Comparison of ENCODE assay signal across 1 cellular context in the genomic region with DNA sequence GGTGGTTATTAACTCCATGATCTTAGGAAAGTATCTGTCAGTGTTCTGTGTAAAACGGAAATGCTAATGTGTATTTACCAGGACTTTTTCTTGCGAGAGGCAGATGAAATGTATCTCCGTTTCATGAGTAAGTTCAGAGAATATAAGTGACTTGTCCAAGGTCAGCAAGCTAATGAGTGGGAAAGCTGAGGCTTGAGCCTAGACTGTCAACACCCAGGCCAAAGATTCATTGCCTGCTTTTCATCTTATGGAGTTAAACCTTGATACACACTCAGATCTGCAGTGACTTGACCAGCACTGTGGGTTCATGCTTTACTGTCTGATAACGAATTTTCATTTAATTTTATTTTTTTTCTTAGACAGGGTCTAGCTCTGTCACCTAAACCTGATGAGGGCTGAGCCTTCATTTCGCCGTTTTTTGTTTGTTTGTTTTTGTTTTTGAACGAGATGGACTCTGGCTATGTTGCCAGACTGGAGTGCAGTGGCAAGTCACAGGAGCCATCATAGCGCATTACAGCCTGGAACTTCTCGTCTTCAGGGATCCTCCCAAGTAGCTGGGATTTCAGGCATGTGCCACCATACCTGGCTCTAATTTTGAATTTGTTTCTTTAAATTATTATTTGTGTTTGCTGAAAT.
TF ChIP-seq lines count a peak whose summit lies in the region.

No MANE protein-coding gene starts in this region.

TF ChIP-seq in HepG2, 621 proteins besides CTCF, POLR2A, EP300 and RAD21 (continues in another document):
- no peak for TF ChIP-seq HMG20B (CRISPR knock-in tag; conservative IDR thresholded peaks at IDR 0.05)
- TF ChIP-seq, protein P1, sequence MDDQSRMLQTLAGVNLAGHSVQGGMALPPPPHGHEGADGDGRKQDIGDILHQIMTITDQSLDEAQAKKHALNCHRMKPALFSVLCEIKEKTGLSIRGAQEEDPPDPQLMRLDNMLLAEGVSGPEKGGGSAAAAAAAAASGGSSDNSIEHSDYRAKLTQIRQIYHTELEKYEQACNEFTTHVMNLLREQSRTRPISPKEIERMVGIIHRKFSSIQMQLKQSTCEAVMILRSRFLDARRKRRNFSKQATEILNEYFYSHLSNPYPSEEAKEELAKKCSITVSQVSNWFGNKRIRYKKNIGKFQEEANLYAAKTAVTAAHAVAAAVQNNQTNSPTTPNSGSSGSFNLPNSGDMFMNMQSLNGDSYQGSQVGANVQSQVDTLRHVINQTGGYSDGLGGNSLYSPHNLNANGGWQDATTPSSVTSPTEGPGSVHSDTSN (CRISPR knock-in tag; IDR thresholded peaks at IDR 0.05; ENCODE audit: borderline replicate concordance): no peak
- no peak for TF ChIP-seq PHF20 (CRISPR knock-in tag; IDR thresholded peaks at IDR 0.05)
- TF ChIP-seq BRD4 (CRISPR knock-in tag; IDR thresholded peaks at IDR 0.05): no peak
- TF ChIP-seq PTBP1 (IDR thresholded peaks at IDR 0.05; ENCODE audit: low read depth, low read length, poor library complexity, severe bottlenecking): no peak
- no peak for TF ChIP-seq ZNF17 (CRISPR knock-in tag; IDR thresholded peaks at IDR 0.05)
- TF ChIP-seq SP1 (IDR thresholded peaks at IDR 0.05): no peak
- no peak for TF ChIP-seq SP1 (CRISPR knock-in tag; IDR thresholded peaks at IDR 0.05)
- no peak for TF ChIP-seq ZNF496 (CRISPR knock-in tag; IDR thresholded peaks at IDR 0.05; ENCODE audit: insufficient replicate concordance)
- 0 out of 2 replicates have a peak, but pooled peaks have one; percentile 28 for TF ChIP-seq ZSCAN22 (CRISPR knock-in tag; IDR thresholded peaks at IDR 0.05)
- TF ChIP-seq, protein P2, sequence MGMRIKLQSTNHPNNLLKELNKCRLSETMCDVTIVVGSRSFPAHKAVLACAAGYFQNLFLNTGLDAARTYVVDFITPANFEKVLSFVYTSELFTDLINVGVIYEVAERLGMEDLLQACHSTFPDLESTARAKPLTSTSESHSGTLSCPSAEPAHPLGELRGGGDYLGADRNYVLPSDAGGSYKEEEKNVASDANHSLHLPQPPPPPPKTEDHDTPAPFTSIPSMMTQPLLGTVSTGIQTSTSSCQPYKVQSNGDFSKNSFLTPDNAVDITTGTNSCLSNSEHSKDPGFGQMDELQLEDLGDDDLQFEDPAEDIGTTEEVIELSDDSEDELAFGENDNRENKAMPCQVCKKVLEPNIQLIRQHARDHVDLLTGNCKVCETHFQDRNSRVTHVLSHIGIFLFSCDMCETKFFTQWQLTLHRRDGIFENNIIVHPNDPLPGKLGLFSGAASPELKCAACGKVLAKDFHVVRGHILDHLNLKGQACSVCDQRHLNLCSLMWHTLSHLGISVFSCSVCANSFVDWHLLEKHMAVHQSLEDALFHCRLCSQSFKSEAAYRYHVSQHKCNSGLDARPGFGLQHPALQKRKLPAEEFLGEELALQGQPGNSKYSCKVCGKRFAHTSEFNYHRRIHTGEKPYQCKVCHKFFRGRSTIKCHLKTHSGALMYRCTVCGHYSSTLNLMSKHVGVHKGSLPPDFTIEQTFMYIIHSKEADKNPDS (CRISPR knock-in tag; IDR thresholded peaks at IDR 0.05): no peak
- 0 out of 2 replicates have a peak, but pooled peaks have one; percentile 4 for TF ChIP-seq ZNF644 (CRISPR knock-in tag; IDR thresholded peaks at IDR 0.05; ENCODE audit: low read depth)
- no peak for TF ChIP-seq EED (CRISPR knock-in tag; IDR thresholded peaks at IDR 0.05)
- TF ChIP-seq NCOR1 (IDR thresholded peaks at IDR 0.05; ENCODE audit: borderline replicate concordance, low read length): no peak
- no peak for TF ChIP-seq NFIC (IDR thresholded peaks at IDR 0.05; ENCODE audit: low read length)
- TF ChIP-seq, protein P3, sequence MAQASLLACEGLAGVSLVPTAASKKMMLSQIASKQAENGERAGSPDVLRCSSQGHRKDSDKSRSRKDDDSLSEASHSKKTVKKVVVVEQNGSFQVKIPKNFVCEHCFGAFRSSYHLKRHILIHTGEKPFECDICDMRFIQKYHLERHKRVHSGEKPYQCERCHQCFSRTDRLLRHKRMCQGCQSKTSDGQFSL (CRISPR knock-in tag; IDR thresholded peaks at IDR 0.05): no peak
- TF ChIP-seq ZBTB1 (CRISPR knock-in tag; IDR thresholded peaks at IDR 0.05; ENCODE audit: borderline replicate concordance): no peak
- TF ChIP-seq SP140L (CRISPR knock-in tag; IDR thresholded peaks at IDR 0.05; ENCODE audit: borderline replicate concordance): no peak
- 0 out of 2 replicates have a peak, but pooled peaks have one; percentile 8 for TF ChIP-seq HMG20A (CRISPR knock-in tag; IDR thresholded peaks at IDR 0.05; ENCODE audit: borderline replicate concordance)
- no peak for TF ChIP-seq ZNF629 (CRISPR knock-in tag; conservative IDR thresholded peaks at IDR 0.05)
- TF ChIP-seq GTF2F1 (IDR thresholded peaks at IDR 0.05; ENCODE audit: low read length): no peak
- TF ChIP-seq ZNF660 (CRISPR knock-in tag; IDR thresholded peaks at IDR 0.05; ENCODE audit: borderline replicate concordance, low read depth): no peak
- TF ChIP-seq, protein P4, sequence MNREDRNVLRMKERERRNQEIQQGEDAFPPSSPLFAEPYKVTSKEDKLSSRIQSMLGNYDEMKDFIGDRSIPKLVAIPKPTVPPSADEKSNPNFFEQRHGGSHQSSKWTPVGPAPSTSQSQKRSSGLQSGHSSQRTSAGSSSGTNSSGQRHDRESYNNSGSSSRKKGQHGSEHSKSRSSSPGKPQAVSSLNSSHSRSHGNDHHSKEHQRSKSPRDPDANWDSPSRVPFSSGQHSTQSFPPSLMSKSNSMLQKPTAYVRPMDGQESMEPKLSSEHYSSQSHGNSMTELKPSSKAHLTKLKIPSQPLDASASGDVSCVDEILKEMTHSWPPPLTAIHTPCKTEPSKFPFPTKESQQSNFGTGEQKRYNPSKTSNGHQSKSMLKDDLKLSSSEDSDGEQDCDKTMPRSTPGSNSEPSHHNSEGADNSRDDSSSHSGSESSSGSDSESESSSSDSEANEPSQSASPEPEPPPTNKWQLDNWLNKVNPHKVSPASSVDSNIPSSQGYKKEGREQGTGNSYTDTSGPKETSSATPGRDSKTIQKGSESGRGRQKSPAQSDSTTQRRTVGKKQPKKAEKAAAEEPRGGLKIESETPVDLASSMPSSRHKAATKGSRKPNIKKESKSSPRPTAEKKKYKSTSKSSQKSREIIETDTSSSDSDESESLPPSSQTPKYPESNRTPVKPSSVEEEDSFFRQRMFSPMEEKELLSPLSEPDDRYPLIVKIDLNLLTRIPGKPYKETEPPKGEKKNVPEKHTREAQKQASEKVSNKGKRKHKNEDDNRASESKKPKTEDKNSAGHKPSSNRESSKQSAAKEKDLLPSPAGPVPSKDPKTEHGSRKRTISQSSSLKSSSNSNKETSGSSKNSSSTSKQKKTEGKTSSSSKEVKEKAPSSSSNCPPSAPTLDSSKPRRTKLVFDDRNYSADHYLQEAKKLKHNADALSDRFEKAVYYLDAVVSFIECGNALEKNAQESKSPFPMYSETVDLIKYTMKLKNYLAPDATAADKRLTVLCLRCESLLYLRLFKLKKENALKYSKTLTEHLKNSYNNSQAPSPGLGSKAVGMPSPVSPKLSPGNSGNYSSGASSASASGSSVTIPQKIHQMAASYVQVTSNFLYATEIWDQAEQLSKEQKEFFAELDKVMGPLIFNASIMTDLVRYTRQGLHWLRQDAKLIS (CRISPR knock-in tag; IDR thresholded peaks at IDR 0.05): no peak
- no peak for TF ChIP-seq ZNF552 (CRISPR knock-in tag; IDR thresholded peaks at IDR 0.05; ENCODE audit: borderline replicate concordance)
- TF ChIP-seq NFYB (CRISPR knock-in tag; IDR thresholded peaks at IDR 0.05): no peak
- no peak for TF ChIP-seq ZNF367 (CRISPR knock-in tag; IDR thresholded peaks at IDR 0.05; ENCODE audit: borderline replicate concordance)
- TF ChIP-seq SP5 (CRISPR knock-in tag; IDR thresholded peaks at IDR 0.05; ENCODE audit: borderline replicate concordance, low read depth): no peak
- no peak for TF ChIP-seq HMGA1 (CRISPR knock-in tag; conservative IDR thresholded peaks at IDR 0.05)
- TF ChIP-seq, protein P5, sequence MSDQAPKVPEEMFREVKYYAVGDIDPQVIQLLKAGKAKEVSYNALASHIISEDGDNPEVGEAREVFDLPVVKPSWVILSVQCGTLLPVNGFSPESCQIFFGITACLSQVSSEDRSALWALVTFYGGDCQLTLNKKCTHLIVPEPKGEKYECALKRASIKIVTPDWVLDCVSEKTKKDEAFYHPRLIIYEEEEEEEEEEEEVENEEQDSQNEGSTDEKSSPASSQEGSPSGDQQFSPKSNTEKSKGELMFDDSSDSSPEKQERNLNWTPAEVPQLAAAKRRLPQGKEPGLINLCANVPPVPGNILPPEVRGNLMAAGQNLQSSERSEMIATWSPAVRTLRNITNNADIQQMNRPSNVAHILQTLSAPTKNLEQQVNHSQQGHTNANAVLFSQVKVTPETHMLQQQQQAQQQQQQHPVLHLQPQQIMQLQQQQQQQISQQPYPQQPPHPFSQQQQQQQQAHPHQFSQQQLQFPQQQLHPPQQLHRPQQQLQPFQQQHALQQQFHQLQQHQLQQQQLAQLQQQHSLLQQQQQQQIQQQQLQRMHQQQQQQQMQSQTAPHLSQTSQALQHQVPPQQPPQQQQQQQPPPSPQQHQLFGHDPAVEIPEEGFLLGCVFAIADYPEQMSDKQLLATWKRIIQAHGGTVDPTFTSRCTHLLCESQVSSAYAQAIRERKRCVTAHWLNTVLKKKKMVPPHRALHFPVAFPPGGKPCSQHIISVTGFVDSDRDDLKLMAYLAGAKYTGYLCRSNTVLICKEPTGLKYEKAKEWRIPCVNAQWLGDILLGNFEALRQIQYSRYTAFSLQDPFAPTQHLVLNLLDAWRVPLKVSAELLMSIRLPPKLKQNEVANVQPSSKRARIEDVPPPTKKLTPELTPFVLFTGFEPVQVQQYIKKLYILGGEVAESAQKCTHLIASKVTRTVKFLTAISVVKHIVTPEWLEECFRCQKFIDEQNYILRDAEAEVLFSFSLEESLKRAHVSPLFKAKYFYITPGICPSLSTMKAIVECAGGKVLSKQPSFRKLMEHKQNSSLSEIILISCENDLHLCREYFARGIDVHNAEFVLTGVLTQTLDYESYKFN (CRISPR knock-in tag; conservative IDR thresholded peaks at IDR 0.05): 0 out of 2 replicates have a peak, but pooled peaks have one; percentile 9
- TF ChIP-seq CAMTA2 (CRISPR knock-in tag; IDR thresholded peaks at IDR 0.05; ENCODE audit: borderline replicate concordance): no peak
- no peak for TF ChIP-seq ZNF777 (CRISPR knock-in tag; IDR thresholded peaks at IDR 0.05)
- 0 out of 2 replicates have a peak, but pooled peaks have one; percentile 20 for TF ChIP-seq ZNF749 (CRISPR knock-in tag; IDR thresholded peaks at IDR 0.05; ENCODE audit: borderline replicate concordance)
- no peak for TF ChIP-seq ZBTB21 (CRISPR knock-in tag; IDR thresholded peaks at IDR 0.05)
- no peak for TF ChIP-seq ZNF350 (CRISPR knock-in tag; IDR thresholded peaks at IDR 0.05; ENCODE audit: borderline replicate concordance, low read depth)
- no peak for TF ChIP-seq PITX1 (CRISPR knock-in tag; IDR thresholded peaks at IDR 0.05)
- TF ChIP-seq MTF1 (CRISPR knock-in tag; IDR thresholded peaks at IDR 0.05): no peak
- TF ChIP-seq, protein P6, sequence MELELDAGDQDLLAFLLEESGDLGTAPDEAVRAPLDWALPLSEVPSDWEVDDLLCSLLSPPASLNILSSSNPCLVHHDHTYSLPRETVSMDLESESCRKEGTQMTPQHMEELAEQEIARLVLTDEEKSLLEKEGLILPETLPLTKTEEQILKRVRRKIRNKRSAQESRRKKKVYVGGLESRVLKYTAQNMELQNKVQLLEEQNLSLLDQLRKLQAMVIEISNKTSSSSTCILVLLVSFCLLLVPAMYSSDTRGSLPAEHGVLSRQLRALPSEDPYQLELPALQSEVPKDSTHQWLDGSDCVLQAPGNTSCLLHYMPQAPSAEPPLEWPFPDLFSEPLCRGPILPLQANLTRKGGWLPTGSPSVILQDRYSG (CRISPR knock-in tag; IDR thresholded peaks at IDR 0.05): no peak
- no peak for TF ChIP-seq SP4 (CRISPR knock-in tag; IDR thresholded peaks at IDR 0.05)
- no peak for TF ChIP-seq ZNF530 (CRISPR knock-in tag; IDR thresholded peaks at IDR 0.05; ENCODE audit: low read depth)
- TF ChIP-seq ZNF235 (CRISPR knock-in tag; IDR thresholded peaks at IDR 0.05; ENCODE audit: borderline replicate concordance): no peak
- no peak for TF ChIP-seq U2AF2 (IDR thresholded peaks at IDR 0.05; ENCODE audit: low read depth, low read length)
- no peak for TF ChIP-seq MIXL1 (CRISPR knock-in tag; IDR thresholded peaks at IDR 0.05)
- no peak for TF ChIP-seq HNF4A (CRISPR knock-in tag; IDR thresholded peaks at IDR 0.05)
- TF ChIP-seq, protein P7, sequence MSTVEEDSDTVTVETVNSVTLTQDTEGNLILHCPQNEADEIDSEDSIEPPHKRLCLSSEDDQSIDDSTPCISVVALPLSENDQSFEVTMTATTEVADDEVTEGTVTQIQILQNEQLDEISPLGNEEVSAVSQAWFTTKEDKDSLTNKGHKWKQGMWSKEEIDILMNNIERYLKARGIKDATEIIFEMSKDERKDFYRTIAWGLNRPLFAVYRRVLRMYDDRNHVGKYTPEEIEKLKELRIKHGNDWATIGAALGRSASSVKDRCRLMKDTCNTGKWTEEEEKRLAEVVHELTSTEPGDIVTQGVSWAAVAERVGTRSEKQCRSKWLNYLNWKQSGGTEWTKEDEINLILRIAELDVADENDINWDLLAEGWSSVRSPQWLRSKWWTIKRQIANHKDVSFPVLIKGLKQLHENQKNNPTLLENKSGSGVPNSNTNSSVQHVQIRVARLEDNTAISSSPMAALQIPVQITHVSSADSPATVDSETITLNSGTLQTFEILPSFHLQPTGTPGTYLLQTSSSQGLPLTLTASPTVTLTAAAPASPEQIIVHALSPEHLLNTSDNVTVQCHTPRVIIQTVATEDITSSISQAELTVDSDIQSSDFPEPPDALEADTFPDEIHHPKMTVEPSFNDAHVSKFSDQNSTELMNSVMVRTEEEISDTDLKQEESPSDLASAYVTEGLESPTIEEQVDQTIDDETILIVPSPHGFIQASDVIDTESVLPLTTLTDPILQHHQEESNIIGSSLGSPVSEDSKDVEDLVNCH (CRISPR knock-in tag; IDR thresholded peaks at IDR 0.05): 0 out of 2 replicates have a peak, but pooled peaks have one; percentile 18
- TF ChIP-seq ZSCAN29 (CRISPR knock-in tag; conservative IDR thresholded peaks at IDR 0.05): 0 out of 2 replicates have a peak, but pooled peaks have one; percentile 17
- TF ChIP-seq RFX1 (IDR thresholded peaks at IDR 0.05): no peak
- TF ChIP-seq FOSL2 (CRISPR knock-in tag; IDR thresholded peaks at IDR 0.05): no peak
- no peak for TF ChIP-seq CBX1 (IDR thresholded peaks at IDR 0.05; ENCODE audit: low read depth)
- no peak for TF ChIP-seq ZNF24 (IDR thresholded peaks at IDR 0.05)
- TF ChIP-seq ZNF136 (CRISPR knock-in tag; IDR thresholded peaks at IDR 0.05; ENCODE audit: low read depth): no peak
- TF ChIP-seq NR2F1 (CRISPR knock-in tag; IDR thresholded peaks at IDR 0.05): no peak
- TF ChIP-seq, protein P8, sequence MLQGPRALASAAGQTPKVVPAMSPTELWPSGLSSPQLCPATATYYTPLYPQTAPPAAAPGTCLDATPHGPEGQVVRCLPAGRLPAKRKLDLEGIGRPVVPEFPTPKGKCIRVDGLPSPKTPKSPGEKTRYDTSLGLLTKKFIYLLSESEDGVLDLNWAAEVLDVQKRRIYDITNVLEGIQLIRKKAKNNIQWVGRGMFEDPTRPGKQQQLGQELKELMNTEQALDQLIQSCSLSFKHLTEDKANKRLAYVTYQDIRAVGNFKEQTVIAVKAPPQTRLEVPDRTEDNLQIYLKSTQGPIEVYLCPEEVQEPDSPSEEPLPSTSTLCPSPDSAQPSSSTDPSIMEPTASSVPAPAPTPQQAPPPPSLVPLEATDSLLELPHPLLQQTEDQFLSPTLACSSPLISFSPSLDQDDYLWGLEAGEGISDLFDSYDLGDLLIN (CRISPR knock-in tag; IDR thresholded peaks at IDR 0.05; ENCODE audit: borderline replicate concordance): no peak
- no peak for TF ChIP-seq ZNF251 (CRISPR knock-in tag; IDR thresholded peaks at IDR 0.05)
- no peak for TF ChIP-seq SALL2 (CRISPR knock-in tag; IDR thresholded peaks at IDR 0.05)
- no peak for TF ChIP-seq RBM22 (optimal IDR thresholded peaks at IDR 0.05; ENCODE audit: low read length)
- no peak for TF ChIP-seq SRSF9 (IDR thresholded peaks at IDR 0.05; ENCODE audit: borderline replicate concordance, insufficient read depth, low read depth, low read length, poor library complexity, severe bottlenecking)
- no peak for TF ChIP-seq ZNF12 (CRISPR knock-in tag; IDR thresholded peaks at IDR 0.05)
